25 cellular contexts compared by ENCODE assay signal in genomic region chr15:70541511-70541910, GRCh38.
"Had no signal": no experiment of that assay in that cellular context is flagged by ENCODE, and none has a peak within 500 bp of the region (broad histone marks: within the 10 kb centered on the region; RNA-seq: fewer than 3 reads in every experiment).

No MANE protein-coding gene starts in this region.

- H3K4me1 ChIP-seq: ascending aorta, body of pancreas had no signal

- FAIRE-seq: bronchial epithelial cell had no signal

- H3K36me3 ChIP-seq: ascending aorta, MG63, WERI-Rb-1 had no signal

- H3K27me3 ChIP-seq: ascending aorta, body of pancreas, MG63 had no signal

- H3K9ac ChIP-seq: KMS-11 had no signal

- H3K27ac ChIP-seq: ascending aorta, body of pancreas, KMS-11, WERI-Rb-1 had no signal

- H3K36me3 Mint-ChIP-seq: activated naive CD4-positive, alpha-beta T cell treated with anti-CD3 and anti-CD28 coated beads, Interleukin-2, amount 50 U/mL, for 72 hours had no signal

- H3K27me3 Mint-ChIP-seq: activated CD4-positive, alpha-beta T cell treated with anti-CD3 and anti-CD28 coated beads for 36 hours had no signal

- H3K4me3 ChIP-seq: ascending aorta, body of pancreas, MG63 had no signal

- H3K4me2 ChIP-seq: KMS-11 had no signal

- H3K9me3 Mint-ChIP-seq: activated CD4-positive, alpha-beta memory T cell treated with anti-CD3 and anti-CD28 coated beads, Interleukin-2, amount 10 ng/mL, durations not matched to agents 7 days and 5 days; activated naive CD4-positive, alpha-beta T cell treated with anti-CD3 and anti-CD28 coated beads, Interleukin-2, amount 50 U/mL, for 72 hours; activated naive CD8-positive, alpha-beta T cell treated with anti-CD3 and anti-CD28 coated beads, Interleukin-2, amount 50 U/mL, for 24 hours; activated T-cell treated with anti-CD3 and anti-CD28 coated beads, Interleukin-2, amount 50 U/mL, for 4 hours; central memory CD8-positive, alpha-beta T cell had no signal

- H3K4me3 Mint-ChIP-seq: activated CD4-positive, alpha-beta memory T cell treated with anti-CD3 and anti-CD28 coated beads, Interleukin-2, amount 10 ng/mL, durations not matched to agents 7 days and 5 days; activated CD4-positive, alpha-beta T cell treated with anti-CD3 and anti-CD28 coated beads for 36 hours; activated naive CD8-positive, alpha-beta T cell treated with anti-CD3 and anti-CD28 coated beads, Interleukin-2, amount 50 U/mL, for 24 hours; activated T-cell treated with anti-CD3 and anti-CD28 coated beads, Interleukin-2, amount 50 U/mL, for 4 hours; central memory CD8-positive, alpha-beta T cell had no signal

- H3K27ac Mint-ChIP-seq: activated CD4-positive, alpha-beta memory T cell treated with anti-CD3 and anti-CD28 coated beads, Interleukin-2, amount 10 ng/mL, durations not matched to agents 7 days and 5 days; activated CD4-positive, alpha-beta T cell treated with anti-CD3 and anti-CD28 coated beads for 36 hours; activated naive CD4-positive, alpha-beta T cell treated with anti-CD3 and anti-CD28 coated beads, Interleukin-2, amount 50 U/mL, for 72 hours; activated naive CD8-positive, alpha-beta T cell treated with anti-CD3 and anti-CD28 coated beads, Interleukin-2, amount 50 U/mL, for 24 hours had no signal

- DNase-seq: activated CD4-positive, alpha-beta memory T cell treated with anti-CD3 and anti-CD28 coated beads, Interleukin-2, amount 10 ng/mL, durations not matched to agents 7 days and 5 days; activated CD4-positive, alpha-beta T cell treated with anti-CD3 and anti-CD28 coated beads for 36 hours; activated CD4-positive, alpha-beta T cell treated with anti-CD3 and anti-CD28 coated beads, Interleukin-2, amount 50 U/mL, for 1 hour; activated effector memory CD4-positive, alpha-beta T cell treated with anti-CD3 and anti-CD28 coated beads, Interleukin-2, amount 50 U/mL, for 16 hours; activated naive CD4-positive, alpha-beta T cell treated with Interleukin-2 at 50 U/mL for 16 hours; activated naive CD8-positive, alpha-beta T cell treated with anti-CD3 and anti-CD28 coated beads, Interleukin-2, amount 50 U/mL, for 24 hours; activated T-cell treated with anti-CD3 and anti-CD28 coated beads, Interleukin-2, amount 50 U/mL, for 4 hours; amniotic stem cell; body of pancreas; MG63; NCI-H1105; NCI-H187 treated with DMSO at 0.1 percent for 48 hours; NCI-H2081 treated with DMSO at 0.1 percent for 48 hours; NCI-H446; NCI-H524; NCI-H748 treated with DMSO at 0.1 percent for 48 hours; SIG-M5; T-helper 2 cell; T1000; WERI-Rb-1 had no signal

- H3K9me3 ChIP-seq: ascending aorta, body of pancreas, MG63 had no signal
